Comparison of ENCODE assay signal across 17 cellular contexts in genomic region chr5:129820-130219, GRCh38. TPM values are rescaled to one million over a fixed set of nuclear protein-coding genes. Genes with fewer than 3 reads are reported as not detected.
A peak's percentile ranks its signal among the peaks of the same experiment; 100 is the strongest.
DNase-seq lines count a peak whose midpoint lies in the region; ATAC-seq and TF ChIP-seq lines count a peak whose summit lies in the region.
"Had no signal": no experiment of that assay in that cellular context is flagged by ENCODE, and none has a peak within 500 bp of the region (broad histone marks: within the 10 kb centered on the region; RNA-seq: fewer than 3 reads in every experiment).

No MANE protein-coding gene starts in this region.

- ATAC-seq in HG02870 (IDR thresholded peaks at IDR 0.05; ENCODE audit: unreplicated experiment), result no peak
- ATAC-seq: activated CD4-positive, alpha-beta T cell treated with anti-CD3 and anti-CD28 coated beads for 36 hours; gastrocnemius medialis; pancreas had no signal

- H3K36me3 ChIP-seq in ascending aorta, result no peaks in the 10 kb centered on the region
- H3K36me3 ChIP-seq: gastrocnemius medialis, pancreas had no signal

- peaks cover 0 to 10% of the 10 kb centered on the region in 2 donors for H3K9me3 ChIP-seq in ascending aorta
- H3K9me3 ChIP-seq: gastrocnemius medialis, pancreas, testis had no signal

- H3K27ac ChIP-seq in caudate nucleus (ENCODE audit: low read depth, low read length), result no peak overlapping the region
- H3K27ac ChIP-seq in ascending aorta, result no peak overlapping the region
- H3K27ac ChIP-seq: dorsolateral prefrontal cortex, gastrocnemius medialis, pancreas, testis had no signal

- H3K4me1 ChIP-seq in ascending aorta, result no peaks in the 10 kb centered on the region
- H3K4me1 ChIP-seq: gastrocnemius medialis, pancreas, testis had no signal

- POLR2A ChIA-PET in AG04449 (lab: Yijun Ruan, JAX), result no interaction called here

- intact Hi-C loops in ascending aorta (cut with DNase I), result no loop called here

- no peak for TF ChIP-seq CTCF in AG04449 (IDR thresholded peaks at IDR 0.05; ENCODE audit: insufficient read depth, low read length, missing control alignments)
- no peak for TF ChIP-seq CTCF in ascending aorta (IDR thresholded peaks at IDR 0.05)

- H3K4me3 ChIP-seq in AG04449 (ENCODE audit: low read depth, low read length) (no peak overlapping the region), ascending aorta (no peak overlapping the region)
- H3K4me3 ChIP-seq: dorsolateral prefrontal cortex, gastrocnemius medialis, pancreas, testis had no signal

- CTCF ChIA-PET in AG04449 (lab: Yijun Ruan, JAX), result interaction anchor here (2.8 kb wide), 1 partner anchor 59 kb away, joined by 8 read pairs; no protein-coding TSS in a partner anchor

- H3K27me3 ChIP-seq in ascending aorta, result no peaks in the 10 kb centered on the region
- H3K27me3 ChIP-seq: pancreas, testis had no signal

- DNase-seq in AG04449 (ENCODE audit: low read depth, low spot score), result peak; percentile 93
- DNase-seq in HS-27A (ENCODE audit: low read depth), result peak; percentile 17
- peak; percentile 88 for DNase-seq in astrocyte of the hippocampus (ENCODE audit: low read depth, low spot score)
- peak; percentile 47 for DNase-seq in hepatic stellate cell (ENCODE audit: low spot score)
- DNase-seq in caudate nucleus (lab: John Stamatoyannopoulos, UW), result no peak
- DNase-seq in ascending aorta (ENCODE audit: low spot score in 2 of 2), result no peak
- DNase-seq in NCI-H146 treated with DMSO at 0.1 percent for 48 hours (lab: John Stamatoyannopoulos, UW; ENCODE audit: unreplicated experiment), result no peak
- DNase-seq: activated CD4-positive, alpha-beta T cell treated with anti-CD3 and anti-CD28 coated beads for 36 hours; activated naive CD8-positive, alpha-beta T cell treated with anti-CD3 and anti-CD28 coated beads, Interleukin-2, amount 10 ng/mL, durations not matched to agents 7 days and 5 days; dorsolateral prefrontal cortex; gastrocnemius medialis; NCI-H1092; NCI-H510A; pancreas; testis had no signal

RNA-seq across cellular contexts. Expression of gene PLEKHG4B, which starts 37.9 kb away (rescaled TPM):
- total RNA-seq in ascending aorta, result not detected
- total RNA-seq: gastrocnemius medialis; T-helper 1 cell treated with Interleukin-12 subunit alpha and Interleukin-12 subunit beta and Interleukin-4 antibody, amounts not matched to agents 30 ng/mL and 1 ng/mL, for 36 hours had no signal

Comparison
In these comparisons a context has a peak if more than half of its experiments do, and no peak if none do; other contexts are left out.
1. DNase-seq: peak in AG04449 (single experiment), HS-27A (single experiment), astrocyte of the hippocampus (single experiment) and hepatic stellate cell (single experiment); none in caudate nucleus (0 of 61), ascending aorta (0 of 2) and NCI-H146 treated with DMSO at 0.1 percent for 48 hours (single experiment).